ENCODE assay signal across 8 cellular contexts in genomic region chr7:133217805-133218204, GRCh38.
"Had no signal": no experiment of that assay in that cellular context is flagged by ENCODE, and none has a peak within 500 bp of the region (broad histone marks: within the 10 kb centered on the region; RNA-seq: fewer than 3 reads in every experiment).

No MANE protein-coding gene starts in this region.

- H3K4me2 ChIP-seq: KMS-11 had no signal

- DNase-seq: GOT3, H9, HCEC 1CT, KBM-7 had no signal

- H3K9ac ChIP-seq: KMS-11 had no signal

- H3K27ac ChIP-seq: HL-60, KMS-11 had no signal

- ATAC-seq: HepG2 had no signal

- FAIRE-seq: H54, HepG2 had no signal
